9 cellular contexts compared by ENCODE assay signal in genomic region chr5:147857302-147858129, GRCh38. TPM values are rescaled to one million over a fixed set of nuclear protein-coding genes. Genes with fewer than 3 reads are reported as not detected.
DNase-seq lines count a peak whose midpoint lies in the region; ATAC-seq lines count a peak whose summit lies in the region.
"Had no signal": no experiment of that assay in that cellular context is flagged by ENCODE, and none has a peak within 500 bp of the region (broad histone marks: within the 10 kb centered on the region; RNA-seq: fewer than 3 reads in every experiment).

No MANE protein-coding gene starts in this region.

- H3K36me3 ChIP-seq in CD4-positive, alpha-beta memory T cell (ENCODE audit: insufficient read depth, low read length): no peaks in the 10 kb centered on the region

- H3K36me3 Mint-ChIP-seq in CD4-positive, alpha-beta memory T cell: no peaks in the 10 kb centered on the region

- no peaks in the 10 kb centered on the region for H3K4me1 ChIP-seq in CD4-positive, alpha-beta memory T cell (ENCODE audit: insufficient read depth, low read length)

- CTCF ChIA-PET in CD4-positive, alpha-beta memory T cell (lab: Charles Lee; ENCODE audit: partially characterized antibody): interaction anchor here (0.7 to 4.8 kb wide), 4 partner anchors 7 to 874 kb away, joined by 3 to 16 read pairs (median 6); no protein-coding TSS in a partner anchor

- no peak overlapping the region for H3K4me3 Mint-ChIP-seq in CD4-positive, alpha-beta memory T cell

- POLR2A ChIA-PET in CD4-positive, alpha-beta memory T cell (lab: Charles Lee; ENCODE audit: partially characterized antibody): no interaction called here

- H3K9me3 ChIP-seq in CD4-positive, alpha-beta memory T cell (ENCODE audit: control insufficient read depth in 1 of 2, low read length in 2 of 2): no peaks in the 10 kb centered on the region

- no peaks in the 10 kb centered on the region for H3K27me3 ChIP-seq in CD4-positive, alpha-beta memory T cell (ENCODE audit: insufficient read depth, low read length)

- peaks cover 2 to 3% of the 10 kb centered on the region in 2 donors for H3K27me3 Mint-ChIP-seq in CD4-positive, alpha-beta memory T cell

- peaks cover 0 to 2% (median 0%) of the 10 kb centered on the region in 4 donors for H3K4me1 Mint-ChIP-seq in CD4-positive, alpha-beta memory T cell

- no peak overlapping the region for H3K27ac Mint-ChIP-seq in CD4-positive, alpha-beta memory T cell

- DNase-seq in CD4-positive, alpha-beta memory T cell: peak in 4 of 5 donors; percentile 2 to 31 (median 24)
- DNase-seq in NCI-H460 (ENCODE audit: extremely low read depth, low read depth) (peak; percentile 62), globus pallidus (ENCODE audit: low spot score) (peak; percentile 52), posterior cingulate gyrus (peak in 8 of 10 donors; percentile 16 to 75 (median 60))
- peak; percentile 8 for DNase-seq in activated effector memory CD4-positive, alpha-beta T cell treated with Interleukin-2 at 50 U/mL for 16 hours

- H3K27ac ChIP-seq in CD4-positive, alpha-beta memory T cell (ENCODE audit: low read depth, low read length): no peak overlapping the region

- ATAC-seq in GM18511 (IDR thresholded peaks at IDR 0.05; ENCODE audit: unreplicated experiment) (peak; percentile 92), HG03045 (IDR thresholded peaks at IDR 0.05; ENCODE audit: unreplicated experiment) (peak; percentile 72), HG03097 (IDR thresholded peaks at IDR 0.05; ENCODE audit: low FRiP score, unreplicated experiment) (no peak)

- no peaks in the 10 kb centered on the region for H3K9me3 Mint-ChIP-seq in CD4-positive, alpha-beta memory T cell

- no peak overlapping the region for H3K4me3 ChIP-seq in CD4-positive, alpha-beta memory T cell (ENCODE audit: low read length in 2 of 2)

- intact Hi-C loops in CD4-positive, alpha-beta memory T cell (cut with micrococcal nuclease): loop anchor here (5.0 kb wide), 1 partner anchor 875 kb away; no protein-coding TSS in a partner anchor
- intact Hi-C loops in posterior cingulate gyrus (cut with DNase I): loop anchor here (2.0 kb wide), 1 partner anchor 75 kb away; no protein-coding TSS in a partner anchor

RNA-seq across cellular contexts. Expression of gene SCGB3A2, which starts 21.0 kb away (rescaled TPM):
- not detected for total RNA-seq in CD4-positive, alpha-beta memory T cell
- polyA plus RNA-seq in CD4-positive, alpha-beta memory T cell: not detected
- total RNA-seq in NCI-H460 (2014; rRNA removed; shearing (Covaris generic)): not detected in 2 replicates
- not detected in 2 replicates for polyA plus RNA-seq in NCI-H460 (2014; cell fraction: nucleus; rRNA removed)
- polyA plus RNA-seq: adipose tissue had no signal

RNA-seq across cellular contexts. Expression of gene SPINK1, which starts 26.0 kb away (rescaled TPM):
- not detected for total RNA-seq in CD4-positive, alpha-beta memory T cell
- polyA plus RNA-seq in CD4-positive, alpha-beta memory T cell: not detected
- total RNA-seq in NCI-H460 (2014; rRNA removed; shearing (Covaris generic)): not detected in 2 replicates
- not detected in 2 replicates for polyA plus RNA-seq in NCI-H460 (2014; cell fraction: nucleus; rRNA removed)

RNA-seq across cellular contexts. Expression of gene C5orf46, which starts 48.8 kb away (rescaled TPM):
- not detected for total RNA-seq in CD4-positive, alpha-beta memory T cell
- polyA plus RNA-seq in CD4-positive, alpha-beta memory T cell: not detected
- not detected in 2 replicates for total RNA-seq in NCI-H460 (2014; rRNA removed; shearing (Covaris generic))
- polyA plus RNA-seq in NCI-H460 (2014; cell fraction: nucleus; rRNA removed): not detected in 2 replicates

Comparison
In these comparisons a context has a peak if more than half of its experiments do, and no peak if none do; other contexts are left out.
1. DNase-seq: peak in every context shown above with its lines; median percentile 62 in NCI-H460; 60 in posterior cingulate gyrus; 52 in globus pallidus; 24 in CD4-positive, alpha-beta memory T cell; 8 in activated effector memory CD4-positive, alpha-beta T cell treated with Interleukin-2 at 50 U/mL for 16 hours.